14 cellular contexts compared by ENCODE assay signal in the genomic region with DNA sequence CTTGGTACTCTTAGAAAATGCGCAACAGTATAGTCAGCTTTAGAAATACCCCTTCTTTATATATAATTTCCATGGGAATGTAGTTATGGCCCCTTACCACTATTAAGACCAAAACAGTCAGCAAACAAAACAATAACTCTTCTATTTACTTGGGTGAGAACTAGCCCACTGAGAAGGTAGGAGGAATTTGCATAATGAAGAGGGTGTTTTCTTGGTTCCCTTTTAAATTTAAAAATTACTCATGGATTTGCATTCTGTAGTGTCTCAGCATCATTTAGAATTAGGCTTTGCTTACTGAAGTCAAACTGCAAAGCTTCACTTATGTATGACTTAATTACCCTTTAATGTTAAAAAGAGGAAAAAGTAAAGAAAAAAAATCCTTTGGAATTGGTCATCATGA.
DNase-seq lines count a peak whose midpoint lies in the region; ATAC-seq and TF ChIP-seq lines count a peak whose summit lies in the region.
"Had no signal": no experiment of that assay in that cellular context is flagged by ENCODE, and none has a peak within 500 bp of the region (broad histone marks: within the 10 kb centered on the region; RNA-seq: fewer than 3 reads in every experiment).

No MANE protein-coding gene starts in this region.

- H3K27ac ChIP-seq in thyroid gland (no peak overlapping the region), right lobe of liver (no peak overlapping the region)
- H3K27ac ChIP-seq: cardiac muscle cell, uterus had no signal

- no peaks in the 10 kb centered on the region for H3K36me3 ChIP-seq in thyroid gland
- no peaks in the 10 kb centered on the region for H3K36me3 ChIP-seq in right lobe of liver
- H3K36me3 ChIP-seq: cardiac muscle cell, uterus had no signal

- DNase-seq in GM13976 (ENCODE audit: low spot score), result peak; percentile 18
- DNase-seq in immature natural killer cell, result no peak
- DNase-seq in thyroid gland, result no peak
- DNase-seq in right lobe of liver, result no peak
- no peak for DNase-seq in cortex of kidney (lab: John Stamatoyannopoulos, UW)
- DNase-seq: activated naive CD4-positive, alpha-beta T cell treated with anti-CD3 and anti-CD28 coated beads, Interleukin-2, amount 50 U/mL, for 16 hours; NCI-H1048; NCI-H446 treated with DMSO at 0.1 percent for 48 hours; T1000; uterus had no signal

- no peak for TF ChIP-seq POLR2A in thyroid gland (IDR thresholded peaks at IDR 0.05)
- TF ChIP-seq POLR2A in right lobe of liver (IDR thresholded peaks at IDR 0.05), result no peak

- peaks cover 6 to 8% of the 10 kb centered on the region in 2 donors for H3K4me1 ChIP-seq in thyroid gland
- H3K4me1 ChIP-seq in right lobe of liver, result peaks cover 0 to 10% (median 5%) of the 10 kb centered on the region in 4 donors
- H3K4me1 ChIP-seq: uterus had no signal

- peaks cover 0 to 5% (median 0%) of the 10 kb centered on the region in 3 donors for H3K27me3 Mint-ChIP-seq in immature natural killer cell (ENCODE audit: low read depth in 3 of 3)

- H3K27me3 ChIP-seq in thyroid gland (no peaks in the 10 kb centered on the region), right lobe of liver (no peaks in the 10 kb centered on the region)
- H3K27me3 ChIP-seq: cardiac muscle cell, uterus had no signal

- peaks cover 0 to 4% (median 2%) of the 10 kb centered on the region in 6 donors for H3K9me3 Mint-ChIP-seq in immature natural killer cell

- in situ Hi-C loops in GM13976 (cut with MboI; ENCODE audit: low sequenced_read_pairs, unreplicated experiment), result no loop called here

- WGBS in thyroid gland, 2 donors, result 98 to 100% methylated on average over 1 of the region's 1 CpG
- WGBS in right lobe of liver (ENCODE audit: insufficient coverage, low coverage, low lambda C conversion rate, missing lambda C conversion rate), result 100% methylated on average over 1 of the region's 1 CpG

- no peak overlapping the region for H3K4me3 Mint-ChIP-seq in immature natural killer cell

- TF ChIP-seq CTCF in GM13976 (IDR thresholded peaks at IDR 0.05; ENCODE audit: borderline replicate concordance, control extremely low read depth, extremely low read depth, insufficient read depth, missing control alignments) (no peak), thyroid gland (IDR thresholded peaks at IDR 0.05) (no peak), right lobe of liver (IDR thresholded peaks at IDR 0.05) (no peak)

- intact Hi-C loops in thyroid gland (cut with DNase I), result no loop called here
- intact Hi-C loops in right lobe of liver (cut with DNase I), result no loop called here

- ATAC-seq in GM19395 (IDR thresholded peaks at IDR 0.05; ENCODE audit: unreplicated experiment) (peak; percentile 92), HG02759 (IDR thresholded peaks at IDR 0.05; ENCODE audit: unreplicated experiment) (peak; percentile 70), HG03354 (IDR thresholded peaks at IDR 0.05; ENCODE audit: poor library complexity, severe bottlenecking, unreplicated experiment) (peak; percentile 94), right lobe of liver (no peak)

- no peaks in the 10 kb centered on the region for H3K36me3 Mint-ChIP-seq in immature natural killer cell

- no peak overlapping the region for H3K27ac Mint-ChIP-seq in immature natural killer cell

- no peaks in the 10 kb centered on the region for H3K4me1 Mint-ChIP-seq in immature natural killer cell

- H3K9me3 ChIP-seq in thyroid gland, result no peaks in the 10 kb centered on the region
- H3K9me3 ChIP-seq in right lobe of liver, result no peaks in the 10 kb centered on the region
- H3K9me3 ChIP-seq: uterus had no signal

- H3K4me3 ChIP-seq in thyroid gland (replicated peaks in 1 of 3) (no peak overlapping the region), right lobe of liver (no peak overlapping the region)
- H3K4me3 ChIP-seq: cardiac muscle cell, uterus had no signal

Comparison
In these comparisons a context has a peak if more than half of its experiments do, and no peak if none do; other contexts are left out.
1. ATAC-seq: peak in GM19395 (single experiment), HG02759 (single experiment) and HG03354 (single experiment); none in right lobe of liver (0 of 4).